Comparison of ENCODE assay signal across 8 cellular contexts in the genomic region with DNA sequence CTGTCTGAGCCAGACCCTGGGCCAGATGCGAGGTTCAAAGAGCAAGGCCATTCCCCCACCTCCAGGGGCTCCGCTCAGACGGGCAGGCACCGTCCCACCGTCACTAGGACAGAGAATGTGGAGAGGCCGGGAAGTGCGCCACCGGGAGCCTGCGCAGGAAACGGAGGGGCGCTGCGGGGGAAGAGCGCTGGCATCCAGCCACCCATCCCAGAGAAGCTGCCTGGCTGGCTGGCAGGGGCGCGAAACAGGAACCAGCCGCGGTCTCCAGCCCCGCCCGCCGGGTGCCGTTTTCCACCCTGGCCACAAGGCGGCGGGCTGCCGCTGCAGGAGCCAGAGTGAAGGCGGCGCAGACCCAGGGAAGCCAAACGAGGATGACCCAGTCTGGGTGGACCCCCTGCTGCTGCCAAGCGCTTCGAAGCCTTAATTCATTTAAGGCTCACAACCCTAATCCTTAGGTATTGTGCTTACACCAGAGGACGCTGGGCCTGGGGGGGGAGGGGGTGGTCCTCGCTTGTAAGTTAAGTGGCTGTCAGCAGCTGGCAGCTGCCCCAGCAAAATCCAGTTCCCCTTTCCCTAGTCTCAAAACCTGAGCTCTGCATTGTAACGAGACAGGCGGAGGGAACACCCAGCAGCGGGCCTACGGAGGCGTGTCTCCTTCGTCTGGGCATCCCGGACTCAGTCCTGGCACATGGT.
A peak's percentile ranks its signal among the peaks of the same experiment; 100 is the strongest.
DNase-seq lines count a peak whose midpoint lies in the region; ATAC-seq, FAIRE-seq and TF ChIP-seq lines count a peak whose summit lies in the region.
"Not testable (repeated sequence)": the region's sequence is repeated elsewhere in the genome, so short reads cannot be mapped to it uniquely, and the experiment has no call there.

No MANE protein-coding gene starts in this region.

- not testable (repeated sequence) for H3K9me3 ChIP-seq in neuron (ENCODE audit: low read length); stomach

- H2AFZ ChIP-seq in neuron (ENCODE audit: low read depth, low read length) = not testable (repeated sequence)

- not testable (repeated sequence) for H3K9me3 Mint-ChIP-seq in activated naive CD4-positive, alpha-beta T cell treated with anti-CD3 and anti-CD28 coated beads, Interleukin-2, amount 50 U/mL, for 24 hours

- TF ChIP-seq EP300 in stomach (IDR thresholded peaks at IDR 0.05) = not testable (repeated sequence)

- peak overlapping the region; percentile 58 for H3K4me3 Mint-ChIP-seq in activated naive CD4-positive, alpha-beta T cell treated with anti-CD3 and anti-CD28 coated beads, Interleukin-2, amount 50 U/mL, for 24 hours

- not testable (repeated sequence) for H3K36me3 ChIP-seq in neuron (ENCODE audit: insufficient read depth, low read length); stomach

- not testable (repeated sequence) for H3K27me3 Mint-ChIP-seq in activated naive CD4-positive, alpha-beta T cell treated with anti-CD3 and anti-CD28 coated beads, Interleukin-2, amount 50 U/mL, for 24 hours

- H3K27ac ChIP-seq in stomach = peak overlapping the region in 4 of 5 donors; percentile 16 to 65 (median 52)

- peak in 5 of 7 experiments; percentile 80 to 98 (median 96) for TF ChIP-seq CTCF in stomach (IDR thresholded peaks at IDR 0.05)

- DNase-seq in ELR (ENCODE audit: low read depth) (peak; percentile 85), NCI-H128 (lab: John Stamatoyannopoulos, UW; ENCODE audit: unreplicated experiment) (peak; percentile 45), SKM-1 treated with dmso at 0.1 percent for 144 hours (lab: John Stamatoyannopoulos, UW; ENCODE audit: unreplicated experiment) (peak; percentile 74), frontal cortex (ENCODE audit: low spot score in 2 of 2) (peak; percentile 73 to 80), stomach (peak; percentile 83)

- ATAC-seq in HG02571 (IDR thresholded peaks at IDR 0.05; ENCODE audit: unreplicated experiment) = peak; percentile 47

- H3K27ac Mint-ChIP-seq in activated naive CD4-positive, alpha-beta T cell treated with anti-CD3 and anti-CD28 coated beads, Interleukin-2, amount 50 U/mL, for 24 hours = not testable (repeated sequence)

- peaks cover 11% of the 10 kb centered on the region for H3K4me1 Mint-ChIP-seq in activated naive CD4-positive, alpha-beta T cell treated with anti-CD3 and anti-CD28 coated beads, Interleukin-2, amount 50 U/mL, for 24 hours

- peaks cover 34% of the 10 kb centered on the region for H3K27me3 ChIP-seq in neuron (ENCODE audit: insufficient read depth, low read length)
- H3K27me3 ChIP-seq in stomach = peaks cover 11 to 45% (median 41%) of the 10 kb centered on the region in 3 donors

- peaks cover 15% of the 10 kb centered on the region for H3K4me1 ChIP-seq in neuron (ENCODE audit: insufficient read depth, low read length)
- H3K4me1 ChIP-seq in stomach = peaks cover 53 to 76% (median 72%) of the 10 kb centered on the region in 4 donors

- FAIRE-seq in frontal cortex (lab: Jason Lieb, UNC) = not testable (repeated sequence)

- H3K4me3 ChIP-seq in neuron (ENCODE audit: low read length) = peak overlapping the region; percentile 1
- peak overlapping the region; percentile 31 to 40 (median 36) for H3K4me3 ChIP-seq in stomach

- WGBS in stomach, 5 donors = 1 to 4% (median 2%) methylated on average over 28 to 38 of the region's 38 CpGs

- intact Hi-C loops in stomach (cut with DNase I; ENCODE audit: low total_unique reads) = not testable (repeated sequence)

- TF ChIP-seq POLR2A in stomach (IDR thresholded peaks at IDR 0.05) = not testable (repeated sequence)

- H3K36me3 Mint-ChIP-seq in activated naive CD4-positive, alpha-beta T cell treated with anti-CD3 and anti-CD28 coated beads, Interleukin-2, amount 50 U/mL, for 24 hours = not testable (repeated sequence)

Comparison
In these comparisons a context has a peak if more than half of its experiments do, and no peak if none do; other contexts are left out.
1. Peak in every context shown above with its lines: DNase-seq, ATAC-seq, H3K4me3 ChIP-seq and H3K27ac ChIP-seq.